ENCODE assay signal across 8 cellular contexts in genomic region chr1:54764132-54764921, GRCh38. TPM values are rescaled to one million over a fixed set of nuclear protein-coding genes. Genes with fewer than 3 reads are reported as not detected.
DNase-seq lines count a peak whose midpoint lies in the region; ATAC-seq, FAIRE-seq and TF ChIP-seq lines count a peak whose summit lies in the region.

Gene PARS2 (minus strand): TSS chr1:54764523. CDS start chr1:54759161, 5,362 bp downstream.

- DNase-seq in CD1c-positive myeloid dendritic cell (ENCODE audit: extremely low spot score) (peak; percentile 100), NCI-H748 treated with DMSO at 0.1 percent for 48 hours (lab: John Stamatoyannopoulos, UW) (peak; percentile 99), dermis microvascular lymphatic vessel endothelial cell (ENCODE audit: low read depth in 2 of 2) (peak; percentile 100), HepG2 (ENCODE audit: low spot score) (peak; percentile 99)
- peak; percentile 92 to 94 for DNase-seq in activated CD4-positive, alpha-beta T cell treated with anti-CD3 and anti-CD28 coated beads, Interleukin-2, amount 50 U/mL, for 4 hours
- DNase-seq in stimulated activated CD4-positive, alpha-beta T cell treated with anti-CD3 and anti-CD28 coated beads, Interleukin-2, amount 100 ng/mL, for 48 hours = peak; percentile 94 to 95

- peak within 1 kb of the TSS; percentile 77 to 94 (median 88) for H3K4me3 ChIP-seq in HepG2 (replicated peaks in 1 of 3; ENCODE audit: insufficient read depth in 1 of 3, low read depth in 2 of 3, low read length in 3 of 3)

- BruUV-seq in HepG2 (replicated peaks; lab: Mats Ljungman, UMichigan) = no TSS peak

- H3K27me3 ChIP-seq in HepG2 (ENCODE audit: control insufficient read depth in 1 of 2, insufficient read depth in 2 of 2, low read length in 2 of 2) = no peaks in the 10 kb centered on the region

- H4K20me1 ChIP-seq in HepG2 (ENCODE audit: insufficient read depth, low read length) = no peaks in the 10 kb centered on the region

- peak within 1 kb of the TSS; percentile 92 for H3K9ac ChIP-seq in HepG2 (ENCODE audit: insufficient read depth, low read depth, low read length)

- TF ChIP-seq RAD21 in HepG2 (CRISPR knock-in tag; IDR thresholded peaks at IDR 0.05) = no peak

- peak; percentile 97 for FAIRE-seq in HepG2 (lab: Jason Lieb, UNC)

- in situ Hi-C loops in HepG2 (cut with HindIII; ENCODE audit: extremely low pct_ligation_motif_present, low pct_unique_long_range_greater_than_20kb) = no loop called here

- CTCF ChIA-PET in HepG2 (lab: Yijun Ruan, JAX; ENCODE audit: low intra/inter-chr PET ratio, low total read pairs) = no interaction called here

- H2AFZ ChIP-seq in HepG2 (ENCODE audit: low read length) = peak within 1 kb of the TSS; percentile 43

- no peaks in the 10 kb centered on the region for H3K36me3 ChIP-seq in HepG2 (replicated peaks in 1 of 2; ENCODE audit: control insufficient read depth in 1 of 2, insufficient read depth in 2 of 2, low read length in 2 of 2)

- TF ChIP-seq EP300 in HepG2 (IDR thresholded peaks at IDR 0.05; ENCODE audit: low read depth in 2 of 2, low read length in 2 of 2) (0 out of 4 replicates have a peak, but pooled peaks of 1 of the 2 experiments have one; percentile 20), HepG2 (CRISPR knock-in tag; IDR thresholded peaks at IDR 0.05; ENCODE audit: borderline replicate concordance) (no peak)

- H3K27ac ChIP-seq in HepG2 (ENCODE audit: extremely low read length, insufficient read depth, low read length) = peak within 1 kb of the TSS; percentile 84

- no peaks in the 10 kb centered on the region for H3K9me3 ChIP-seq in HepG2 (ENCODE audit: low read length)

- H3K4me2 ChIP-seq in HepG2 (ENCODE audit: low read depth, low read length) = peak within 1 kb of the TSS; percentile 79

- POLR2A ChIA-PET in HepG2 (lab: Yijun Ruan, JAX) = interaction anchor here (1.0 kb wide), 1 partner anchor 49 kb away, joined by 3 read pairs; the partner anchor contains the start of gene TTC4

- H3K4me1 ChIP-seq in HepG2 (ENCODE audit: insufficient read depth, low read length) = peaks cover 24% of the 10 kb centered on the region

- peaks cover 14% of the 10 kb centered on the region for H3K79me2 ChIP-seq in HepG2 (ENCODE audit: insufficient read depth, low read length)

- intact Hi-C loops in HepG2 (cut with micrococcal nuclease; ENCODE audit: unreplicated experiment) = loop anchor here (2.0 kb wide), 1 partner anchor 30 kb away; no protein-coding TSS in a partner anchor

- ATAC-seq in GM19397 (IDR thresholded peaks at IDR 0.05; ENCODE audit: unreplicated experiment) (peak; percentile 97), HG03565 (IDR thresholded peaks at IDR 0.05; ENCODE audit: unreplicated experiment) (peak; percentile 95), HepG2 (peak; percentile 94)

- WGBS in HepG2 (ENCODE audit: low lambda C conversion rate) = under 1% methylated on average over 19 of the region's 57 CpGs

- TF ChIP-seq POLR2A in HepG2 (IDR thresholded peaks at IDR 0.05; ENCODE audit: insufficient read depth in 1 of 2, low read depth in 2 of 2, low read length in 2 of 2) = peak; percentile 92 to 96

- TF ChIP-seq CTCF in HepG2 (CRISPR knock-in tag; IDR thresholded peaks at IDR 0.05) = no peak

TF ChIP-seq in HepG2, 621 proteins besides CTCF, POLR2A, EP300 and RAD21 (continues in another document):
- TF ChIP-seq REL (CRISPR knock-in tag; conservative IDR thresholded peaks at IDR 0.05) = no peak
- no peak for TF ChIP-seq ZNF549 (CRISPR knock-in tag; IDR thresholded peaks at IDR 0.05)
- TF ChIP-seq MAF1 (CRISPR knock-in tag; IDR thresholded peaks at IDR 0.05; ENCODE audit: borderline replicate concordance) = no peak; the same call in 1 of the 2 replicates
- TF ChIP-seq SSRP1 (CRISPR knock-in tag; IDR thresholded peaks at IDR 0.05) = no peak
- TF ChIP-seq MBD4 (IDR thresholded peaks at IDR 0.05; ENCODE audit: borderline replicate concordance, low read length) = no peak
- TF ChIP-seq PAF1 (CRISPR knock-in tag; IDR thresholded peaks at IDR 0.05) = no peak
- TF ChIP-seq SMAD9 (CRISPR knock-in tag; IDR thresholded peaks at IDR 0.05) = no peak
- TF ChIP-seq GATAD1 (CRISPR knock-in tag; IDR thresholded peaks at IDR 0.05) = peak; percentile 89
- peak; percentile 63; the same call in 1 of the 2 replicates for TF ChIP-seq ATF1 (CRISPR knock-in tag; IDR thresholded peaks at IDR 0.05)
- TF ChIP-seq ZFP90 (CRISPR knock-in tag; IDR thresholded peaks at IDR 0.05; ENCODE audit: borderline replicate concordance) = no peak
- peak; percentile 96 for TF ChIP-seq YEATS2 (CRISPR knock-in tag; IDR thresholded peaks at IDR 0.05; ENCODE audit: borderline replicate concordance)
- no peak for TF ChIP-seq PRPF4 (IDR thresholded peaks at IDR 0.05; ENCODE audit: low read depth, low read length, poor library complexity, severe bottlenecking)
- no peak for TF ChIP-seq ZNF577 (CRISPR knock-in tag; IDR thresholded peaks at IDR 0.05; ENCODE audit: borderline replicate concordance, low read depth)
- TF ChIP-seq AKAP8 (CRISPR knock-in tag; IDR thresholded peaks at IDR 0.05) = no peak
- no peak for TF ChIP-seq MYNN (CRISPR knock-in tag; IDR thresholded peaks at IDR 0.05; ENCODE audit: low read depth)
- TF ChIP-seq ZNF674 (CRISPR knock-in tag; IDR thresholded peaks at IDR 0.05; ENCODE audit: low read depth) = 0 out of 2 replicates have a peak, but pooled peaks have one; percentile 10
- TF ChIP-seq SALL2 (CRISPR knock-in tag; IDR thresholded peaks at IDR 0.05) = peak; percentile 67; the same call in 1 of the 2 replicates
- TF ChIP-seq ZNF354B (CRISPR knock-in tag; IDR thresholded peaks at IDR 0.05) = no peak
- TF ChIP-seq ZNF766 (CRISPR knock-in tag; IDR thresholded peaks at IDR 0.05; ENCODE audit: borderline replicate concordance) = peak; percentile 48
- peak; percentile 72; the same call in 1 of the 2 replicates for TF ChIP-seq NAIF1 (CRISPR knock-in tag; IDR thresholded peaks at IDR 0.05; ENCODE audit: borderline replicate concordance)
- peak; percentile 82; the same call in 1 of the 2 replicates for TF ChIP-seq SIN3A (IDR thresholded peaks at IDR 0.05; ENCODE audit: borderline replicate concordance, low read depth, low read length)
- peak; percentile 51; the same call in 1 of the 2 replicates for TF ChIP-seq ZBTB10 (CRISPR knock-in tag; IDR thresholded peaks at IDR 0.05; ENCODE audit: borderline replicate concordance)
- TF ChIP-seq MAFK (conservative IDR thresholded peaks at IDR 0.05 in 1 of 2, IDR thresholded peaks at IDR 0.05 in 1 of 2; ENCODE audit: low read length in 2 of 2) = no peak

RNA-seq across cellular contexts. Expression of gene PARS2, which starts in this region (rescaled TPM):
- total RNA-seq in dermis microvascular lymphatic vessel endothelial cell = 3.1 and 4.0 TPM in 2 replicates
- 4.6 and 5.5 TPM in 2 replicates for total RNA-seq in HepG2 (2016; rRNA removed; fragmentation: Illumina TruSeq; extraction: Trizol)
- 0.88 and 1.0 TPM in 2 replicates for total RNA-seq in HepG2 (2016; cell fraction: cytosol; rRNA removed; fragmentation: Illumina TruSeq; extraction: Trizol; ENCODE audit: low read depth)
- 5.2 and 6.0 TPM in 2 replicates for total RNA-seq in HepG2 (2016; cell fraction: insoluble cytoplasmic fraction; rRNA removed; fragmentation: Illumina TruSeq; extraction: Trizol)
- 2.7 and 3.2 TPM in 2 replicates for total RNA-seq in HepG2 (2016; cell fraction: membrane; rRNA removed; fragmentation: Illumina TruSeq; extraction: Trizol)
- total RNA-seq in HepG2 (2016; cell fraction: nucleus; rRNA removed; fragmentation: Illumina TruSeq; extraction: Trizol) = 2.5 and 3.0 TPM in 2 replicates
- polyA plus RNA-seq in HepG2 (2011; rRNA removed) = 2.4 and 3.2 TPM in 2 replicates
- 2.9 and 3.2 TPM in 2 replicates for polyA plus RNA-seq in HepG2 (2011; cell fraction: cytosol; rRNA removed)
- 1.8 and 2.3 TPM in 2 replicates for polyA plus RNA-seq in HepG2 (2011; cell fraction: nucleus; rRNA removed)
- polyA plus RNA-seq in HepG2 (2012) = 4.0 and 4.3 TPM in 2 replicates
- polyA plus RNA-seq in HepG2 (2016; cell fraction: cytosol; fragmentation: Illumina TruSeq; extraction: Trizol; ENCODE audit: low read depth) = 0.36 and 0.53 TPM in 2 replicates
- 4.1 and 5.5 TPM in 2 replicates for polyA plus RNA-seq in HepG2 (2016; cell fraction: insoluble cytoplasmic fraction; fragmentation: Illumina TruSeq; extraction: Trizol; ENCODE audit: low read depth)
- 1.5 TPM in 2 replicates for polyA plus RNA-seq in HepG2 (2016; cell fraction: membrane; fragmentation: Illumina TruSeq; extraction: Trizol; ENCODE audit: low read depth)
- polyA plus RNA-seq in HepG2 (2016; cell fraction: nucleus; fragmentation: Illumina TruSeq; extraction: Trizol; ENCODE audit: insufficient read depth, low read depth) = 2.1 and 2.7 TPM in 2 replicates
- polyA minus RNA-seq in HepG2 (2011; rRNA and poly(A)+ RNA removed; ENCODE audit: low replicate concordance) = 10.2 and 10.5 TPM in 2 replicates
- polyA minus RNA-seq in HepG2 (2011; cell fraction: cytosol; rRNA and poly(A)+ RNA removed) = 3.4 and 3.9 TPM in 2 replicates
- polyA minus RNA-seq in HepG2 (2011; cell fraction: nucleus; rRNA and poly(A)+ RNA removed) = 5.3 and 7.2 TPM in 2 replicates

Comparison
In these comparisons a context has a peak if more than half of its experiments do, and no peak if none do; other contexts are left out.
1. Peak in every context shown above with its lines: DNase-seq, ATAC-seq, H3K4me3 ChIP-seq and H3K27ac ChIP-seq.